In the genomic region with DNA sequence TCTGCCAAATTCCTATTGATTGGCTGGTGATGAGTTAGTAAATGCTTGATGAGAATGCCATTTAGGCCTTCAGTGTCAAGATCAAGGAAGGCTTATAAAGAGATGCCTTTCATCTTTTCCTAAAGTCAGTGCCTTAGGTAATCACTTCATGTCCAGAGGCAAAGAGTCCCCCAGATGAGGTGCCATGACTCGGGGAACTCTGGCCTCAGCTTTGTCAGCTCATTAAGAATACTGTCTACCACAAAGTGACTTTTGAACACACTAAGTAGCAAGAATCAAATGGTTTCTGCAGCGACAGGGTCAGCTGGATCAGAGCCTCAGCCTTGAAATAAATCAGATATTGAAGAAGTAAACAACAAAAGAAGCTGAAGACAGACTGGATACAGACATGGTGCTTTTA, we compare ENCODE assay signal across 10 cellular contexts.
DNase-seq lines count a peak whose midpoint lies in the region; ATAC-seq and TF ChIP-seq lines count a peak whose summit lies in the region.
"Had no signal": no experiment of that assay in that cellular context is flagged by ENCODE, and none has a peak within 500 bp of the region (broad histone marks: within the 10 kb centered on the region; RNA-seq: fewer than 3 reads in every experiment).

No MANE protein-coding gene starts in this region.

- intact Hi-C loops in testis (cut with DNase I; ENCODE audit: low total_unique reads): no loop called here

- peaks cover 23% of the 10 kb centered on the region for H3K4me1 ChIP-seq in testis

- CTCF ChIA-PET in activated naive CD4-positive, alpha-beta T cell treated with anti-CD3 and anti-CD28 coated beads, Interleukin-2, amount 10 ng/mL, durations not matched to agents 7 days and 5 days (lab: Charles Lee): interaction anchor here (1.1 to 3.5 kb wide), 3 partner anchors 23 to 123 kb away, joined by 5 to 13 read pairs (median 5); a partner anchor contains a TSS

- no peaks in the 10 kb centered on the region for H3K27me3 Mint-ChIP-seq in activated naive CD4-positive, alpha-beta T cell treated with anti-CD3 and anti-CD28 coated beads, Interleukin-2, amount 10 ng/mL, durations not matched to agents 7 days and 5 days
- no peaks in the 10 kb centered on the region for H3K27me3 Mint-ChIP-seq in effector memory CD8-positive, alpha-beta T cell
- H3K27me3 Mint-ChIP-seq in stimulated activated naive CD8-positive, alpha-beta T cell treated with anti-CD3 and anti-CD28 coated beads, Interleukin-15, amount 100 ng/mL, for 72 hours: no peaks in the 10 kb centered on the region

- H3K9me3 Mint-ChIP-seq in activated naive CD4-positive, alpha-beta T cell treated with anti-CD3 and anti-CD28 coated beads, Interleukin-2, amount 10 ng/mL, durations not matched to agents 7 days and 5 days: peaks cover 9% of the 10 kb centered on the region
- H3K9me3 Mint-ChIP-seq in effector memory CD8-positive, alpha-beta T cell: no peaks in the 10 kb centered on the region
- H3K9me3 Mint-ChIP-seq in stimulated activated naive CD8-positive, alpha-beta T cell treated with anti-CD3 and anti-CD28 coated beads, Interleukin-15, amount 100 ng/mL, for 72 hours: peaks cover 0 to 17% of the 10 kb centered on the region in 2 donors

- 56 to 60% methylated on average over 2 of the region's 2 CpGs for WGBS in testis, 2 donors

- no peak for DNase-seq in activated naive CD4-positive, alpha-beta T cell treated with anti-CD3 and anti-CD28 coated beads, Interleukin-2, amount 10 ng/mL, durations not matched to agents 7 days and 5 days
- DNase-seq in activated naive CD4-positive, alpha-beta T cell treated with anti-CD3 and anti-CD28 coated beads, Interleukin-2, amount 50 U/mL, for 16 hours: no peak
- DNase-seq in OCI-M1 (lab: John Stamatoyannopoulos, UW) (peak; percentile 74), testis (no peak)
- DNase-seq in effector memory CD8-positive, alpha-beta T cell: no peak
- DNase-seq in stimulated activated naive CD8-positive, alpha-beta T cell treated with anti-CD3 and anti-CD28 coated beads, Interleukin-15, amount 100 ng/mL, for 72 hours: no peak
- DNase-seq in stimulated activated CD4-positive, alpha-beta T cell treated with anti-CD3 and anti-CD28 coated beads, Interleukin-4, amount 100 ng/mL, for 4 hours: no peak
- DNase-seq: NCI-H2081, NCI-H748 treated with DMSO at 0.1 percent for 48 hours had no signal

- peak overlapping the region; percentile 99 for H3K27ac Mint-ChIP-seq in activated naive CD4-positive, alpha-beta T cell treated with anti-CD3 and anti-CD28 coated beads, Interleukin-2, amount 10 ng/mL, durations not matched to agents 7 days and 5 days
- H3K27ac Mint-ChIP-seq in effector memory CD8-positive, alpha-beta T cell: peak overlapping the region in 1 of 2 donors; percentile 50
- H3K27ac Mint-ChIP-seq in stimulated activated naive CD8-positive, alpha-beta T cell treated with anti-CD3 and anti-CD28 coated beads, Interleukin-15, amount 100 ng/mL, for 72 hours: peak overlapping the region; percentile 87 to 96

- H3K4me1 Mint-ChIP-seq in activated naive CD4-positive, alpha-beta T cell treated with anti-CD3 and anti-CD28 coated beads, Interleukin-2, amount 10 ng/mL, durations not matched to agents 7 days and 5 days: peaks cover 90% of the 10 kb centered on the region
- peaks cover 54 to 69% of the 10 kb centered on the region in 2 donors for H3K4me1 Mint-ChIP-seq in effector memory CD8-positive, alpha-beta T cell (ENCODE audit: low read depth in 2 of 2)
- H3K4me1 Mint-ChIP-seq in stimulated activated naive CD8-positive, alpha-beta T cell treated with anti-CD3 and anti-CD28 coated beads, Interleukin-15, amount 100 ng/mL, for 72 hours: peaks cover 85% of the 10 kb centered on the region

- no peak for TF ChIP-seq POLR2A in testis (IDR thresholded peaks at IDR 0.05)

- no peaks in the 10 kb centered on the region for H3K27me3 ChIP-seq in testis

- no peak overlapping the region for H3K4me3 ChIP-seq in testis

- H3K9me3 ChIP-seq in testis: no peaks in the 10 kb centered on the region

- TF ChIP-seq CTCF in testis (IDR thresholded peaks at IDR 0.05): no peak

- H3K36me3 ChIP-seq in testis (ENCODE audit: low read depth, missing control alignments): no peaks in the 10 kb centered on the region

- H3K36me3 Mint-ChIP-seq in activated naive CD4-positive, alpha-beta T cell treated with anti-CD3 and anti-CD28 coated beads, Interleukin-2, amount 10 ng/mL, durations not matched to agents 7 days and 5 days: peaks cover 43% of the 10 kb centered on the region
- H3K36me3 Mint-ChIP-seq in effector memory CD8-positive, alpha-beta T cell (ENCODE audit: insufficient read depth): no peaks in the 10 kb centered on the region

- no peak for ATAC-seq in effector memory CD8-positive, alpha-beta T cell (replicated peaks)
- ATAC-seq in stimulated activated naive CD8-positive, alpha-beta T cell treated with anti-CD3 and anti-CD28 coated beads, Interleukin-15, amount 100 ng/mL, for 72 hours: no peak
- ATAC-seq in HG03108 (IDR thresholded peaks at IDR 0.05; ENCODE audit: unreplicated experiment): no peak

- peak overlapping the region; percentile 90 for H3K4me3 Mint-ChIP-seq in activated naive CD4-positive, alpha-beta T cell treated with anti-CD3 and anti-CD28 coated beads, Interleukin-2, amount 10 ng/mL, durations not matched to agents 7 days and 5 days
- H3K4me3 Mint-ChIP-seq in effector memory CD8-positive, alpha-beta T cell: peak overlapping the region; percentile 57 to 71
- H3K4me3 Mint-ChIP-seq in stimulated activated naive CD8-positive, alpha-beta T cell treated with anti-CD3 and anti-CD28 coated beads, Interleukin-15, amount 100 ng/mL, for 72 hours: peak overlapping the region; percentile 41 to 78

- no peak overlapping the region for H3K27ac ChIP-seq in testis
